ENCODE assay signal across 1 cellular context in genomic region chr11:129344301-129344940, GRCh38. TPM values are rescaled to one million over a fixed set of nuclear protein-coding genes. Genes with fewer than 3 reads are reported as not detected.
"Had no signal": no experiment of that assay in that cellular context is flagged by ENCODE, and none has a peak within 500 bp of the region (broad histone marks: within the 10 kb centered on the region; RNA-seq: fewer than 3 reads in every experiment).

No MANE protein-coding gene starts in this region.

RNA-seq across cellular contexts. Expression of gene BARX2, which starts 31.2 kb away (rescaled TPM):
- polyA plus RNA-seq: endothelial cell of umbilical vein had no signal
